15 cellular contexts compared by ENCODE assay signal in genomic region chr16:17270683-17271109, GRCh38.
DNase-seq lines count a peak whose midpoint lies in the region; ATAC-seq and TF ChIP-seq lines count a peak whose summit lies in the region.
"Had no signal": no experiment of that assay in that cellular context is flagged by ENCODE, and none has a peak within 500 bp of the region (broad histone marks: within the 10 kb centered on the region; RNA-seq: fewer than 3 reads in every experiment).

No MANE protein-coding gene starts in this region.

- H3K9me3 ChIP-seq in BLaER1 treated with 17β-estradiol and CSF1 and Interleukin-3, amounts not matched to agents 10 nM and 100 nM (replicated peaks in 1 of 11), result no peaks in the 10 kb centered on the region
- no peaks in the 10 kb centered on the region for H3K9me3 ChIP-seq in hepatocyte (ENCODE audit: low read depth)
- no peaks in the 10 kb centered on the region for H3K9me3 ChIP-seq in Karpas-422 (ENCODE audit: low read length)
- H3K9me3 ChIP-seq: BE2C, SJSA1 had no signal

- peaks cover 15% of the 10 kb centered on the region for H3K79me2 ChIP-seq in hepatocyte
- no peaks in the 10 kb centered on the region for H3K79me2 ChIP-seq in Karpas-422 (ENCODE audit: low read length)

- H4K20me1 ChIP-seq in BLaER1 treated with 17β-estradiol and CSF1 and Interleukin-3, amounts not matched to agents 10 nM and 100 nM, result peaks cover 0 to 45% (median 4%) of the 10 kb centered on the region in 11 experiments; a peak in 6 of 22 replicates
- H4K20me1 ChIP-seq in hepatocyte (ENCODE audit: insufficient read depth, poor library complexity, severe bottlenecking) (no peaks in the 10 kb centered on the region), Karpas-422 (ENCODE audit: insufficient read depth, low read depth, low read length) (peaks cover 28% of the 10 kb centered on the region; the same call in 1 of the 2 replicates)

- peaks cover 0 to 11% (median 0%) of the 10 kb centered on the region in 11 experiments; a peak in 4 of 22 replicates for H3K36me3 ChIP-seq in BLaER1 treated with 17β-estradiol and CSF1 and Interleukin-3, amounts not matched to agents 10 nM and 100 nM
- H3K36me3 ChIP-seq in hepatocyte (replicated peaks; ENCODE audit: insufficient read depth, low read depth), result no peaks in the 10 kb centered on the region
- no peaks in the 10 kb centered on the region for H3K36me3 ChIP-seq in Karpas-422 (ENCODE audit: insufficient read depth, low read length)
- H3K36me3 ChIP-seq: BE2C, SJSA1 had no signal

- TF ChIP-seq CTCF in hepatocyte (IDR thresholded peaks at IDR 0.05; ENCODE audit: poor library complexity) (no peak), coronary artery (IDR thresholded peaks at IDR 0.05) (no peak)

- H3K9me2 ChIP-seq in hepatocyte (replicated peaks; ENCODE audit: insufficient read depth), result no peaks in the 10 kb centered on the region
- H3K9me2 ChIP-seq in Karpas-422 (replicated peaks; ENCODE audit: insufficient read depth, low read length), result no peaks in the 10 kb centered on the region

- peaks cover 62 to 91% (median 75%) of the 10 kb centered on the region in 10 experiments for H3K4me1 ChIP-seq in BLaER1 treated with 17β-estradiol and CSF1 and Interleukin-3, amounts not matched to agents 10 nM and 100 nM
- H3K4me1 ChIP-seq in hepatocyte (ENCODE audit: insufficient read depth) (peaks cover 31% of the 10 kb centered on the region), Karpas-422 (ENCODE audit: low read length) (no peaks in the 10 kb centered on the region)

- 66% methylated on average over 6 of the region's 6 CpGs for WGBS in hepatocyte (ENCODE audit: low lambda C conversion rate, missing lambda C conversion rate)

- peak; percentile 18 for ATAC-seq in sciatic nerve

- DNase-seq in NCI-H2196 treated with DMSO at 0.1 percent for 48 hours (lab: John Stamatoyannopoulos, UW; ENCODE audit: unreplicated experiment), result peak; percentile 16
- no peak for DNase-seq in hepatocyte (ENCODE audit: low spot score)
- DNase-seq in sciatic nerve (ENCODE audit: low spot score), result no peak
- no peak for DNase-seq in Karpas-422
- DNase-seq in coronary artery (ENCODE audit: low spot score), result no peak
- no peak for DNase-seq in germinal center (ENCODE audit: low spot score)
- DNase-seq: activated T-cell treated with anti-CD3 and anti-CD28 coated beads, Interleukin-2, amount 50 U/mL, for 24 hours; BE2C; DND-41; KG1; mesendoderm; NCI-H345; stimulated activated CD4-positive, alpha-beta T cell treated with anti-CD3 and anti-CD28 coated beads, Interleukin-15, amount 100 ng/mL, for 24 hours had no signal

- no peak overlapping the region for H2AFZ ChIP-seq in hepatocyte
- no peak overlapping the region for H2AFZ ChIP-seq in Karpas-422 (ENCODE audit: low read length)

- intact Hi-C loops in sciatic nerve (cut with DNase I), result no loop called here

- H3K4me2 ChIP-seq in BLaER1 treated with 17β-estradiol and CSF1 and Interleukin-3, amounts not matched to agents 10 nM and 100 nM, result peak overlapping the region; percentile 52 to 79 (median 69)
- H3K4me2 ChIP-seq in hepatocyte (peak overlapping the region; percentile 44), Karpas-422 (ENCODE audit: low read depth, low read length, poor library complexity, severe bottlenecking) (no peak overlapping the region)

- peak overlapping the region in 9 of 11 experiments; percentile 21 to 68 (median 55); a peak in 17 of 22 replicates for H3K27ac ChIP-seq in BLaER1 treated with 17β-estradiol and CSF1 and Interleukin-3, amounts not matched to agents 10 nM and 100 nM
- H3K27ac ChIP-seq in hepatocyte, result peak overlapping the region; percentile 37
- H3K27ac ChIP-seq in Karpas-422 (ENCODE audit: low read length), result no peak overlapping the region
- no peak overlapping the region for H3K27ac ChIP-seq in coronary artery
- H3K27ac ChIP-seq: SJSA1 had no signal

- H3K9ac ChIP-seq in BLaER1 treated with 17β-estradiol and CSF1 and Interleukin-3, amounts not matched to agents 10 nM and 100 nM, result peak overlapping the region in 6 of 11 experiments; percentile 2 to 30 (median 11); a peak in 5 of 22 replicates
- H3K9ac ChIP-seq in Karpas-422 (ENCODE audit: low read length), result no peak overlapping the region

- H3K4me3 ChIP-seq in BLaER1 treated with 17β-estradiol and CSF1 and Interleukin-3, amounts not matched to agents 10 nM and 100 nM, result no peak overlapping the region
- H3K4me3 ChIP-seq in hepatocyte (no peak overlapping the region), Karpas-422 (ENCODE audit: low read length) (no peak overlapping the region), coronary artery (no peak overlapping the region)
- H3K4me3 ChIP-seq: SJSA1 had no signal

- no peaks in the 10 kb centered on the region for H3K27me3 ChIP-seq in BLaER1 treated with 17β-estradiol and CSF1 and Interleukin-3, amounts not matched to agents 10 nM and 100 nM
- H3K27me3 ChIP-seq in hepatocyte (no peaks in the 10 kb centered on the region), Karpas-422 (ENCODE audit: low read length) (no peaks in the 10 kb centered on the region)
- H3K27me3 ChIP-seq: BE2C, SJSA1 had no signal

Comparison
In these comparisons a context has a peak if more than half of its experiments do, and no peak if none do; other contexts are left out.
1. H3K27ac ChIP-seq: peak in BLaER1 treated with 17β-estradiol and CSF1 and Interleukin-3, amounts not matched to agents 10 nM and 100 nM (9 of 11) and hepatocyte (single experiment); none in Karpas-422 (single experiment) and coronary artery (0 of 2).